16 cellular contexts compared by ENCODE assay signal in genomic region chr1:200624679-200625335, GRCh38. TPM values are rescaled to one million over a fixed set of nuclear protein-coding genes. Genes with fewer than 3 reads are reported as not detected.
DNase-seq lines count a peak whose midpoint lies in the region; ATAC-seq and TF ChIP-seq lines count a peak whose summit lies in the region.
"Had no signal": no experiment of that assay in that cellular context is flagged by ENCODE, and none has a peak within 500 bp of the region (broad histone marks: within the 10 kb centered on the region; RNA-seq: fewer than 3 reads in every experiment).

No MANE protein-coding gene starts in this region.

- H3F3A ChIP-seq in GM23248 (ENCODE audit: insufficient read depth), result 0 out of 2 replicates have a peak, but pooled peaks cover 8% of the 10 kb centered on the region

- H3K36me3 Mint-ChIP-seq in CD8-positive, alpha-beta T cell, result no peaks in the 10 kb centered on the region
- peaks cover 3% of the 10 kb centered on the region for H3K36me3 Mint-ChIP-seq in activated CD8-positive, alpha-beta T cell treated with anti-CD3 and anti-CD28 coated beads, Interleukin-2, amount 10 ng/mL, durations not matched to agents 7 days and 5 days (ENCODE audit: low read depth)

- 39 to 50% methylated on average over 2 of the region's 2 CpGs for WGBS in GM23248 (ENCODE audit: low coverage in 1 of 2, low lambda C conversion rate in 2 of 2, missing lambda C conversion rate in 2 of 2), 2 experiments

- no peak overlapping the region for H3K4me2 ChIP-seq in GM23248 (ENCODE audit: unreplicated experiment)

- no peak overlapping the region for H3K4me3 Mint-ChIP-seq in CD8-positive, alpha-beta T cell
- no peak overlapping the region for H3K4me3 Mint-ChIP-seq in activated CD8-positive, alpha-beta T cell treated with anti-CD3 and anti-CD28 coated beads, Interleukin-2, amount 10 ng/mL, durations not matched to agents 7 days and 5 days
- H3K4me3 Mint-ChIP-seq: activated naive CD4-positive, alpha-beta T cell treated with anti-CD3 and anti-CD28 coated beads, Interleukin-2, amount 10 ng/mL, durations not matched to agents 7 days and 5 days; nephron had no signal

- H3K27ac ChIP-seq in CD8-positive, alpha-beta T cell (ENCODE audit: low read depth, low read length), result no peak overlapping the region
- 0 out of 2 replicates have a peak overlapping the region, but pooled peaks have one; percentile 1 for H3K27ac ChIP-seq in GM23248
- H3K27ac ChIP-seq: sigmoid colon had no signal

- peaks cover 2% of the 10 kb centered on the region for H3K79me2 ChIP-seq in GM23248 (ENCODE audit: insufficient read depth)

- no peaks in the 10 kb centered on the region for H3K9me2 ChIP-seq in GM23248 (ENCODE audit: insufficient read depth)

- intact Hi-C loops in CD8-positive, alpha-beta T cell (cut with DNase I, micrococcal nuclease), result loop anchor here (5.0 to 10.0 kb wide), 6 partner anchors 112 to 1202 kb away; partner anchors contain the start of genes CACNA1S (in 1 of the 2), CAMSAP2 (in 1 of the 2) and IPO9 (in 1 of the 2)

- H2AFZ ChIP-seq in GM23248, result peak overlapping the region; percentile 39

- peaks cover 28% of the 10 kb centered on the region for H3K4me1 ChIP-seq in CD8-positive, alpha-beta T cell (ENCODE audit: insufficient read depth, low read length)
- peaks cover 15% of the 10 kb centered on the region for H3K4me1 ChIP-seq in GM23248 (ENCODE audit: insufficient read depth)

- DNase-seq in CD8-positive, alpha-beta T cell, result no peak
- DNase-seq in GM23248, result peak; percentile 42
- no peak for DNase-seq in activated CD8-positive, alpha-beta T cell treated with anti-CD3 and anti-CD28 coated beads, Interleukin-2, amount 10 ng/mL, durations not matched to agents 7 days and 5 days
- DNase-seq in foreskin melanocyte, result peak; percentile 41
- DNase-seq in SKM-1 treated with dmso at 0.1 percent for 144 hours (lab: John Stamatoyannopoulos, UW; ENCODE audit: unreplicated experiment), result no peak
- DNase-seq in SHP77 treated with DMSO at 0.1 percent for 48 hours (lab: John Stamatoyannopoulos, UW), result no peak
- no peak for DNase-seq in NCI-H774 (lab: John Stamatoyannopoulos, UW)
- DNase-seq: activated CD4-positive, alpha-beta T cell treated with anti-CD3 and anti-CD28 coated beads for 1 hour; activated naive CD4-positive, alpha-beta T cell treated with anti-CD3 and anti-CD28 coated beads, Interleukin-2, amount 10 ng/mL, durations not matched to agents 7 days and 5 days; cerebellar nuclear complex; kidney; NCI-H1417 treated with DMSO at 0.1 percent for 48 hours; NCI-H69; sigmoid colon had no signal

- peaks cover 31% of the 10 kb centered on the region for H3K4me1 Mint-ChIP-seq in CD8-positive, alpha-beta T cell (ENCODE audit: low read depth)
- H3K4me1 Mint-ChIP-seq in activated CD8-positive, alpha-beta T cell treated with anti-CD3 and anti-CD28 coated beads, Interleukin-2, amount 10 ng/mL, durations not matched to agents 7 days and 5 days (ENCODE audit: low read depth), result peaks cover 54% of the 10 kb centered on the region

- in situ Hi-C loops in GM23248 (cut with MboI), result no loop called here

- H3K4me3 ChIP-seq in CD8-positive, alpha-beta T cell (ENCODE audit: low read depth, low read length), result no peak overlapping the region
- no peak overlapping the region for H3K4me3 ChIP-seq in GM23248
- H3K4me3 ChIP-seq: sigmoid colon had no signal

- H3K27me3 ChIP-seq in CD8-positive, alpha-beta T cell (ENCODE audit: insufficient read depth, low read length), result no peaks in the 10 kb centered on the region
- no peaks in the 10 kb centered on the region for H3K27me3 ChIP-seq in GM23248 (replicated peaks; ENCODE audit: insufficient read depth)
- H3K27me3 ChIP-seq: sigmoid colon had no signal

- no peaks in the 10 kb centered on the region for H3K9me3 ChIP-seq in CD8-positive, alpha-beta T cell (ENCODE audit: low read length)
- H3K9me3 ChIP-seq in GM23248 (ENCODE audit: low read depth), result no peaks in the 10 kb centered on the region
- H3K9me3 ChIP-seq: sigmoid colon had no signal

- H3K9ac ChIP-seq in GM23248, result no peak overlapping the region

- ATAC-seq in CD8-positive, alpha-beta T cell, result no peak
- ATAC-seq in activated CD8-positive, alpha-beta T cell treated with anti-CD3 and anti-CD28 coated beads, Interleukin-2, amount 10 ng/mL, durations not matched to agents 7 days and 5 days, result no peak
- ATAC-seq in HG03196 (IDR thresholded peaks at IDR 0.05; ENCODE audit: unreplicated experiment), result no peak

- POLR2A ChIA-PET in CD8-positive, alpha-beta T cell (lab: Charles Lee), result interaction anchor here (0.7 to 1.4 kb wide), 2 partner anchors 40 to 45 kb away, joined by 3 to 5 read pairs; partner anchors contain the start of gene DDX59
- POLR2A ChIA-PET in activated CD8-positive, alpha-beta T cell treated with anti-CD3 and anti-CD28 coated beads, Interleukin-2, amount 10 ng/mL, durations not matched to agents 7 days and 5 days (lab: Charles Lee), result interaction anchor here (0.6 to 1.4 kb wide), 2 partner anchors 45 to 51 kb away, joined by 3 to 4 read pairs; partner anchors contain the start of gene DDX59

- no peaks in the 10 kb centered on the region for H3K36me3 ChIP-seq in CD8-positive, alpha-beta T cell (ENCODE audit: insufficient read depth, low read length)
- no peaks in the 10 kb centered on the region for H3K36me3 ChIP-seq in GM23248 (ENCODE audit: low read depth)
- H3K36me3 ChIP-seq: sigmoid colon had no signal

- CTCF ChIA-PET in CD8-positive, alpha-beta T cell (lab: Charles Lee), result interaction anchor here (0.7 to 2.1 kb wide), 2 partner anchors 178 to 247 kb away, joined by 4 to 13 read pairs; no protein-coding TSS in a partner anchor
- CTCF ChIA-PET in activated CD8-positive, alpha-beta T cell treated with anti-CD3 and anti-CD28 coated beads, Interleukin-2, amount 10 ng/mL, durations not matched to agents 7 days and 5 days (lab: Charles Lee), result interaction anchor here (0.7 to 5.2 kb wide), 8 partner anchors 10 to 495 kb away, joined by 3 to 99 read pairs (median 4); partner anchors contain the start of gene DDX59

- no peaks in the 10 kb centered on the region for H3K9me3 Mint-ChIP-seq in CD8-positive, alpha-beta T cell
- H3K9me3 Mint-ChIP-seq in activated CD8-positive, alpha-beta T cell treated with anti-CD3 and anti-CD28 coated beads, Interleukin-2, amount 10 ng/mL, durations not matched to agents 7 days and 5 days (ENCODE audit: insufficient read depth), result no peaks in the 10 kb centered on the region
- H3K9me3 Mint-ChIP-seq: activated naive CD4-positive, alpha-beta T cell treated with anti-CD3 and anti-CD28 coated beads, Interleukin-2, amount 10 ng/mL, durations not matched to agents 7 days and 5 days; nephron had no signal

- no peaks in the 10 kb centered on the region for H3K27me3 Mint-ChIP-seq in CD8-positive, alpha-beta T cell (ENCODE audit: low read depth)
- H3K27me3 Mint-ChIP-seq in activated CD8-positive, alpha-beta T cell treated with anti-CD3 and anti-CD28 coated beads, Interleukin-2, amount 10 ng/mL, durations not matched to agents 7 days and 5 days (ENCODE audit: low read depth), result peaks cover 3% of the 10 kb centered on the region

- no peaks in the 10 kb centered on the region for H4K20me1 ChIP-seq in GM23248 (ENCODE audit: insufficient read depth)

- no peak for TF ChIP-seq CTCF in CD8-positive, alpha-beta T cell (IDR thresholded peaks at IDR 0.05)

- H3K27ac Mint-ChIP-seq in CD8-positive, alpha-beta T cell, result peak overlapping the region; percentile 32
- H3K27ac Mint-ChIP-seq in activated CD8-positive, alpha-beta T cell treated with anti-CD3 and anti-CD28 coated beads, Interleukin-2, amount 10 ng/mL, durations not matched to agents 7 days and 5 days, result peak overlapping the region; percentile 27
- H3K27ac Mint-ChIP-seq: activated naive CD4-positive, alpha-beta T cell treated with anti-CD3 and anti-CD28 coated beads, Interleukin-2, amount 10 ng/mL, durations not matched to agents 7 days and 5 days; nephron had no signal

RNA-seq across cellular contexts. Expression of gene KIF14, which starts 4.3 kb away (rescaled TPM):
- under 1 TPM; 0.05 to 0.17 TPM for total RNA-seq in CD8-positive, alpha-beta T cell
- 5.1 and 5.4 TPM in 2 replicates for total RNA-seq in GM23248 (2014; rRNA removed; shearing (Covaris generic))
- 2.2 and 2.3 TPM in 2 replicates for polyA plus RNA-seq in GM23248 (2016; fragmentation: Nextera tagmentation; extraction: Ambion mirVana)
- total RNA-seq in activated CD8-positive, alpha-beta T cell treated with anti-CD3 and anti-CD28 coated beads, Interleukin-2, amount 10 ng/mL, durations not matched to agents 7 days and 5 days, result 10 to 100 TPM; 34.1 to 35.8 TPM

RNA-seq across cellular contexts. Expression of gene DDX59, which starts 44.9 kb away (rescaled TPM):
- 10 to 100 TPM; 24.0 to 32.9 TPM for total RNA-seq in CD8-positive, alpha-beta T cell
- total RNA-seq in GM23248 (2014; rRNA removed; shearing (Covaris generic)), result 14.2 and 19.2 TPM in 2 replicates
- 11.8 and 12.2 TPM in 2 replicates for polyA plus RNA-seq in GM23248 (2016; fragmentation: Nextera tagmentation; extraction: Ambion mirVana)
- 10 to 100 TPM; 24.1 to 27.8 TPM for total RNA-seq in activated CD8-positive, alpha-beta T cell treated with anti-CD3 and anti-CD28 coated beads, Interleukin-2, amount 10 ng/mL, durations not matched to agents 7 days and 5 days

Comparison
In these comparisons a context has a peak if more than half of its experiments do, and no peak if none do; other contexts are left out.
1. DNase-seq: peak in GM23248 (single experiment) and foreskin melanocyte (single experiment); none in CD8-positive, alpha-beta T cell (0 of 7), activated CD8-positive, alpha-beta T cell treated with anti-CD3 and anti-CD28 coated beads, Interleukin-2, amount 10 ng/mL, durations not matched to agents 7 days and 5 days (single experiment), SKM-1 treated with dmso at 0.1 percent for 144 hours (single experiment), SHP77 treated with DMSO at 0.1 percent for 48 hours (single experiment) and NCI-H774 (single experiment).